1 cellular context compared by ENCODE assay signal in genomic region chr7:44636926-44637325, GRCh38.
TF ChIP-seq lines count a peak whose summit lies in the region.

No MANE protein-coding gene starts in this region.

TF ChIP-seq in HepG2, 621 proteins besides CTCF, POLR2A, EP300 and RAD21:
- TF ChIP-seq POLR2AphosphoS5 (IDR thresholded peaks at IDR 0.05; ENCODE audit: low read depth, low read length) (no peak), NRL (CRISPR knock-in tag; IDR thresholded peaks at IDR 0.05; ENCODE audit: borderline replicate concordance) (no peak), TFE3 (CRISPR knock-in tag; IDR thresholded peaks at IDR 0.05) (no peak), RNF219 (CRISPR knock-in tag; IDR thresholded peaks at IDR 0.05) (no peak)
